In the genomic region with DNA sequence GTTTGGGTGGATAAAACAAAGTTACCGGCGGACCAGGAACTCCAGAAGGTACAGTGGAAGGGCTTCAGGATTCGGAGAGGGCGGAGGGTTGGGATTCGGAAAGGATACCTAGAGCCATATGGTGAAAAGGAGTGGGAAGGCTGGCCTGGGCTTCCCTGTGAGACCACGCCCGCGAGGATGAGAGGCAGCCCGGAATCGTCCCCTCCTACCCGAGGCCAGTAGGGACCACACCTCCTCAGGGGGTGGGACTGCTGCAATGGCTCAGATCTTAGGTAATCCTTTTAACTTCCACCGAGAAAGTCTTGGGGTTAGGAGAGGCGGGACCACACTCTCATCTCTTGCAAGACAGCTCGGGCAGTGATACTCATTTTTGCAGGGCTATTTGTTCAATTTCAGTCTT, we compare ENCODE assay signal across 18 cellular contexts.
DNase-seq lines count a peak whose midpoint lies in the region; ATAC-seq and TF ChIP-seq lines count a peak whose summit lies in the region.
"Had no signal": no experiment of that assay in that cellular context is flagged by ENCODE, and none has a peak within 500 bp of the region (broad histone marks: within the 10 kb centered on the region; RNA-seq: fewer than 3 reads in every experiment).

No MANE protein-coding gene starts in this region.

- H2AK5ac ChIP-seq in trophoblast cell (ENCODE audit: low read length) = no peak overlapping the region

- H2BK12ac ChIP-seq in trophoblast cell (ENCODE audit: low read length) = no peak overlapping the region

- CTCF ChIA-PET in OCI-LY7 (lab: Charles Lee; ENCODE audit: unreplicated experiment) = no interaction called here

- no peak for TF ChIP-seq EP300 in esophagus muscularis mucosa (IDR thresholded peaks at IDR 0.05)

- H3K4me1 ChIP-seq in HUES48 (ENCODE audit: control insufficient read depth, insufficient read depth, low read length) = peaks cover 5% of the 10 kb centered on the region; the same call in 1 of the 2 replicates
- H3K4me1 ChIP-seq in esophagus muscularis mucosa = no peaks in the 10 kb centered on the region
- H3K4me1 ChIP-seq in trophoblast cell (ENCODE audit: control insufficient read depth in 1 of 2, insufficient read depth in 2 of 2, low read length in 2 of 2) = no peaks in the 10 kb centered on the region
- no peaks in the 10 kb centered on the region for H3K4me1 ChIP-seq in OCI-LY7 (ENCODE audit: insufficient read depth, low read length, poor library complexity, severe bottlenecking)
- H3K4me1 ChIP-seq: BE2C, thyroid gland had no signal

- H3K4ac ChIP-seq in trophoblast cell (ENCODE audit: low read depth, low read length) = no peak overlapping the region

- no peaks in the 10 kb centered on the region for H3K79me2 ChIP-seq in trophoblast cell (ENCODE audit: control insufficient read depth, insufficient read depth, low read length, poor library complexity)
- no peaks in the 10 kb centered on the region for H3K79me2 ChIP-seq in OCI-LY7 (ENCODE audit: insufficient read depth, low read depth, low read length)

- H4K91ac ChIP-seq in trophoblast cell (ENCODE audit: low read depth, low read length) = no peak overlapping the region

- 33% methylated on average over 14 of the region's 14 CpGs for WGBS in esophagus muscularis mucosa
- WGBS in trophoblast cell (ENCODE audit: extremely low coverage, insufficient coverage, insufficient read length) = no CpG with 5 or more reads among the region's 14 CpGs

- DNase-seq in NCI-H748 (lab: John Stamatoyannopoulos, UW; ENCODE audit: unreplicated experiment) (peak; percentile 73), esophagus muscularis mucosa (ENCODE audit: extremely low spot score) (peak; percentile 72), trophoblast cell (no peak), NCI-H774 (lab: John Stamatoyannopoulos, UW) (no peak), left colon (no peak), OCI-LY7 (ENCODE audit: low spot score) (no peak)
- DNase-seq: activated CD4-positive, alpha-beta T cell treated with anti-CD3 and anti-CD28 coated beads, Interleukin-2, amount 10 ng/mL, durations not matched to agents 7 days and 5 days; activated T-cell treated with anti-CD3 and anti-CD28 coated beads, Interleukin-2, amount 50 U/mL, for 48 hours; BE2C; dermis blood vessel endothelial cell; head of caudate nucleus; left ventricle myocardium superior; NCI-H1092; NCI-H226 had no signal

- no peak overlapping the region for H2AFZ ChIP-seq in trophoblast cell (ENCODE audit: insufficient read depth, low read length, poor library complexity)
- H2AFZ ChIP-seq in OCI-LY7 (ENCODE audit: low read length) = no peak overlapping the region

- no peak overlapping the region for H4K12ac ChIP-seq in trophoblast cell (ENCODE audit: low read depth, low read length)

- no peaks in the 10 kb centered on the region for H3K79me1 ChIP-seq in trophoblast cell (ENCODE audit: low read length)

- no peak for TF ChIP-seq POLR2A in esophagus muscularis mucosa (IDR thresholded peaks at IDR 0.05; ENCODE audit: low read depth)

- H2BK120ac ChIP-seq in trophoblast cell (ENCODE audit: insufficient read depth, low read length, poor library complexity) = no peak overlapping the region

- H4K20me1 ChIP-seq in OCI-LY7 (ENCODE audit: insufficient read depth, low read length) = no peaks in the 10 kb centered on the region

- H3K4me2 ChIP-seq in trophoblast cell (ENCODE audit: low read length) = peak overlapping the region; percentile 26
- no peak overlapping the region for H3K4me2 ChIP-seq in OCI-LY7 (ENCODE audit: low read length)

- peak overlapping the region; percentile 24; the same call in 1 of the 2 replicates for H3K4me3 ChIP-seq in HUES48 (ENCODE audit: low read depth, low read length)
- no peak overlapping the region for H3K4me3 ChIP-seq in esophagus muscularis mucosa
- H3K4me3 ChIP-seq in trophoblast cell (ENCODE audit: low read depth, low read length) = no peak overlapping the region
- no peak overlapping the region for H3K4me3 ChIP-seq in OCI-LY7 (ENCODE audit: low read depth, low read length, poor library complexity, severe bottlenecking)
- H3K4me3 ChIP-seq: thyroid gland had no signal

- BruUV-seq in OCI-LY7 (replicated peaks; lab: Mats Ljungman, UMichigan) = no TSS peak

- intact Hi-C loops in esophagus muscularis mucosa (cut with DNase I) = no loop called here
- intact Hi-C loops in left colon (cut with DNase I, micrococcal nuclease) = no loop called here
- intact Hi-C loops in OCI-LY7 (cut with micrococcal nuclease; ENCODE audit: unreplicated experiment) = no loop called here

- H3K9me2 ChIP-seq in OCI-LY7 (ENCODE audit: insufficient read depth, low read length) = no peaks in the 10 kb centered on the region

- H2BK5ac ChIP-seq in trophoblast cell (ENCODE audit: low read depth, low read length, poor library complexity) = no peak overlapping the region

- ATAC-seq in left colon = no peak
- ATAC-seq: esophagus mucosa, left ventricle myocardium superior, Panc1 had no signal

- no peaks in the 10 kb centered on the region for H3K9me3 ChIP-seq in HUES48 (ENCODE audit: control insufficient read depth, insufficient read depth, low read length)
- H3K9me3 ChIP-seq in esophagus muscularis mucosa = no peaks in the 10 kb centered on the region
- peaks cover 1% of the 10 kb centered on the region for H3K9me3 ChIP-seq in trophoblast cell (ENCODE audit: insufficient read depth, low read depth, low read length)
- H3K9me3 ChIP-seq in OCI-LY7 (ENCODE audit: low read length) = no peaks in the 10 kb centered on the region
- H3K9me3 ChIP-seq: BE2C, thyroid gland had no signal

- H3K27ac ChIP-seq in HUES48 (ENCODE audit: low read depth, low read length) = no peak overlapping the region
- H3K27ac ChIP-seq in esophagus muscularis mucosa (replicated peaks in 1 of 4) = no peak overlapping the region
- no peak overlapping the region for H3K27ac ChIP-seq in trophoblast cell (ENCODE audit: low read depth, low read length)
- H3K27ac ChIP-seq in OCI-LY7 (ENCODE audit: low read depth, low read length, poor library complexity, severe bottlenecking) = no peak overlapping the region
- H3K27ac ChIP-seq: thyroid gland had no signal

- POLR2A ChIA-PET in OCI-LY7 (lab: Charles Lee) = no interaction called here

- no peaks in the 10 kb centered on the region for H3K36me3 ChIP-seq in HUES48 (ENCODE audit: control insufficient read depth, insufficient read depth, low read length)
- no peaks in the 10 kb centered on the region for H3K36me3 ChIP-seq in esophagus muscularis mucosa
- no peaks in the 10 kb centered on the region for H3K36me3 ChIP-seq in trophoblast cell (ENCODE audit: control insufficient read depth in 1 of 2, insufficient read depth in 2 of 2, low read length in 2 of 2)
- H3K36me3 ChIP-seq in OCI-LY7 (ENCODE audit: insufficient read depth, low read length) = no peaks in the 10 kb centered on the region
- H3K36me3 ChIP-seq: BE2C, thyroid gland had no signal

- H3K14ac ChIP-seq in trophoblast cell (ENCODE audit: low read length) = no peak overlapping the region

- no peak overlapping the region for H4K8ac ChIP-seq in trophoblast cell (ENCODE audit: low read depth, low read length)

- H3K18ac ChIP-seq in trophoblast cell (ENCODE audit: low read length) = no peak overlapping the region

- TF ChIP-seq CTCF in esophagus muscularis mucosa (IDR thresholded peaks at IDR 0.05) (no peak), OCI-LY7 (conservative IDR thresholded peaks at IDR 0.05; ENCODE audit: low read length) (no peak)

- H3K23ac ChIP-seq in trophoblast cell (ENCODE audit: low read length) = no peak overlapping the region

- no peaks in the 10 kb centered on the region for H3K27me3 ChIP-seq in HUES48 (ENCODE audit: control insufficient read depth, insufficient read depth, low read length)
- H3K27me3 ChIP-seq in esophagus muscularis mucosa = peaks cover 0 to 6% (median 0%) of the 10 kb centered on the region in 4 donors
- H3K27me3 ChIP-seq in trophoblast cell (ENCODE audit: insufficient read depth, low read length) = no peaks in the 10 kb centered on the region
- H3K27me3 ChIP-seq: BE2C, thyroid gland had no signal

- H3K9ac ChIP-seq in HUES48 (ENCODE audit: low read depth, low read length) = no peak overlapping the region
- no peak overlapping the region for H3K9ac ChIP-seq in trophoblast cell (ENCODE audit: low read length)

Comparison
In these comparisons a context has a peak if more than half of its experiments do, and no peak if none do; other contexts are left out.
1. DNase-seq: peak in NCI-H748 (single experiment) and esophagus muscularis mucosa (single experiment); none in trophoblast cell (0 of 2), NCI-H774 (single experiment), left colon (0 of 2) and OCI-LY7 (single experiment).